In the genomic region with DNA sequence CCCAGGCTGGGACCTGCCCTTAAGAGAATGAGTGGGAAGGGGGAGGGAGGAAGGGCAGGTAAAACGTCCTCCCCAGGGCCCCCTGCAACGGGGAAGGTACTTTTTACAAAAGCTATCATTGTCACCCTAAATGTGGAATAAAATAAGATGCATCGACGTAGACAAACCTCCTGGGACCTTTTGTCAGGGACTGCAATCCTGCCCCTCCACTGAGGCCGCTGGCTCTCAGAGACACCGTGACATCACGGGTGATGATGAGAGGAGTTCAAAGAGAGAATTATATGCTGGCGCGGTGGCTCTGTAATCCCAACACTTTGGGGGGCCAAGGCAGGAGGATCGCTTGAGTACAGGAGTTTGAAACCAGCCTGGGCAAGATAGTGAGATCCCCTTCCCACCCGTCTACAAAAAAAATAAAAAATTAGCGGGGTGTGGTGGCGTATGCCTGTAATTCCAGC, we compare ENCODE assay signal across 9 cellular contexts. TPM values are rescaled to one million over a fixed set of nuclear protein-coding genes. Genes with fewer than 3 reads are reported as not detected.
DNase-seq lines count a peak whose midpoint lies in the region; ATAC-seq lines count a peak whose summit lies in the region.
"Had no signal": no experiment of that assay in that cellular context is flagged by ENCODE, and none has a peak within 500 bp of the region (broad histone marks: within the 10 kb centered on the region; RNA-seq: fewer than 3 reads in every experiment).

No MANE protein-coding gene starts in this region.

- H3K4me3 ChIP-seq in BLaER1 (peak overlapping the region; percentile 66), HUES48 (ENCODE audit: low read depth, low read length) (peak overlapping the region; percentile 69), aorta (ENCODE audit: low read length in 2 of 2) (no peak overlapping the region)

- H3K4me1 ChIP-seq in BLaER1 (peaks cover 82% of the 10 kb centered on the region), HUES48 (ENCODE audit: control insufficient read depth, insufficient read depth, low read length) (peaks cover 10% of the 10 kb centered on the region), aorta (ENCODE audit: control insufficient read depth in 1 of 2, insufficient read depth in 2 of 2, low read length in 2 of 2) (no peaks in the 10 kb centered on the region)

- intact Hi-C loops in aorta (cut with DNase I), result no loop called here

- H3K9me3 Mint-ChIP-seq in central memory CD8-positive, alpha-beta T cell, result no peaks in the 10 kb centered on the region
- H3K9me3 Mint-ChIP-seq in naive thymus-derived CD8-positive, alpha-beta T cell, result no peaks in the 10 kb centered on the region

- peak overlapping the region; percentile 75 for H3K9ac ChIP-seq in BLaER1
- H3K9ac ChIP-seq in HUES48 (ENCODE audit: low read depth, low read length), result no peak overlapping the region

- peaks cover 11% of the 10 kb centered on the region for H3K4me1 Mint-ChIP-seq in central memory CD8-positive, alpha-beta T cell
- peaks cover 8 to 44% (median 14%) of the 10 kb centered on the region in 4 donors for H3K4me1 Mint-ChIP-seq in naive thymus-derived CD8-positive, alpha-beta T cell

- H3K9me3 ChIP-seq in BLaER1 (no peaks in the 10 kb centered on the region), HUES48 (ENCODE audit: control insufficient read depth, insufficient read depth, low read length) (no peaks in the 10 kb centered on the region), aorta (ENCODE audit: control insufficient read depth, low read length) (no peaks in the 10 kb centered on the region)

- 21 to 25% methylated on average over 13 of the region's 13 CpGs for WGBS in aorta, 2 donors

- H3K4me2 ChIP-seq in BLaER1, result peak overlapping the region; percentile 90

- peaks cover 9% of the 10 kb centered on the region; the same call in 1 of the 2 replicates for H4K20me1 ChIP-seq in BLaER1

- ATAC-seq in central memory CD8-positive, alpha-beta T cell (replicated peaks; ENCODE audit: extremely low read depth, poor library complexity, severe bottlenecking), result no peak
- no peak for ATAC-seq in naive thymus-derived CD8-positive, alpha-beta T cell
- no peak for ATAC-seq in aorta (ENCODE audit: low FRiP score)

- H3K27me3 Mint-ChIP-seq in central memory CD8-positive, alpha-beta T cell, result peaks cover 19% of the 10 kb centered on the region
- H3K27me3 Mint-ChIP-seq in naive thymus-derived CD8-positive, alpha-beta T cell, result peaks cover 3 to 24% (median 11%) of the 10 kb centered on the region in 5 donors

- no peaks in the 10 kb centered on the region for H3K36me3 ChIP-seq in BLaER1
- H3K36me3 ChIP-seq in HUES48 (ENCODE audit: control insufficient read depth, insufficient read depth, low read length), result no peaks in the 10 kb centered on the region
- no peaks in the 10 kb centered on the region for H3K36me3 ChIP-seq in aorta (ENCODE audit: control insufficient read depth in 1 of 2, insufficient read depth in 2 of 2, low read length in 1 of 2)

- H3K27me3 ChIP-seq in BLaER1 (no peaks in the 10 kb centered on the region), HUES48 (ENCODE audit: control insufficient read depth, insufficient read depth, low read length) (peaks cover 12% of the 10 kb centered on the region), aorta (ENCODE audit: control insufficient read depth in 1 of 2, insufficient read depth in 2 of 2, low read length in 1 of 2) (no peaks in the 10 kb centered on the region)

- POLR2A ChIA-PET in naive thymus-derived CD8-positive, alpha-beta T cell (lab: Charles Lee), result no interaction called here

- H3K4me3 Mint-ChIP-seq in central memory CD8-positive, alpha-beta T cell, result peak overlapping the region; percentile 84
- H3K4me3 Mint-ChIP-seq in naive thymus-derived CD8-positive, alpha-beta T cell, result peak overlapping the region; percentile 85 to 95 (median 93)

- peaks cover 9% of the 10 kb centered on the region for H3K36me3 Mint-ChIP-seq in central memory CD8-positive, alpha-beta T cell (ENCODE audit: insufficient read depth)
- no peaks in the 10 kb centered on the region for H3K36me3 Mint-ChIP-seq in naive thymus-derived CD8-positive, alpha-beta T cell

- H3K27ac ChIP-seq in BLaER1 (peak overlapping the region; percentile 77), HUES48 (ENCODE audit: low read depth, low read length) (no peak overlapping the region), aorta (ENCODE audit: low read depth in 1 of 2, low read length in 2 of 2) (no peak overlapping the region)

- H3K27ac Mint-ChIP-seq in central memory CD8-positive, alpha-beta T cell (ENCODE audit: low read depth), result peak overlapping the region; percentile 91
- peak overlapping the region in 8 of 10 donors; percentile 25 to 92 (median 80) for H3K27ac Mint-ChIP-seq in naive thymus-derived CD8-positive, alpha-beta T cell

- no peak for DNase-seq in central memory CD8-positive, alpha-beta T cell (ENCODE audit: low spot score in 2 of 2)
- no peak for DNase-seq in naive thymus-derived CD8-positive, alpha-beta T cell
- DNase-seq in retina (no peak), C1 segment of cervical spinal cord (lab: John Stamatoyannopoulos, UW) (no peak), aorta (no peak), NCI-H2196 (lab: John Stamatoyannopoulos, UW; ENCODE audit: unreplicated experiment) (no peak)

RNA-seq across cellular contexts. Expression of gene MYBPC2, which starts 1.8 kb away (rescaled TPM):
- total RNA-seq in naive thymus-derived CD8-positive, alpha-beta T cell, result not detected
- polyA plus RNA-seq in naive thymus-derived CD8-positive, alpha-beta T cell, result not detected
- not detected for total RNA-seq in aorta
- under 1 TPM in 1 of 2 donors, not detected in 1; 0.03 TPM for polyA plus RNA-seq in aorta
- total RNA-seq: pulmonary artery endothelial cell had no signal

RNA-seq across cellular contexts. Expression of gene SPIB, which starts 12.2 kb away (rescaled TPM):
- total RNA-seq in naive thymus-derived CD8-positive, alpha-beta T cell, result 1 to 10 TPM; 4.5 to 5.6 TPM
- under 1 TPM in 2 of 3 donors, not detected in 1; 0.10 to 0.32 TPM for polyA plus RNA-seq in naive thymus-derived CD8-positive, alpha-beta T cell
- total RNA-seq in aorta, result under 1 TPM; 0.48 to 0.62 TPM
- polyA plus RNA-seq in aorta, result 1 to 10 TPM in 1 of 2 donors, under 1 TPM in 1; 0.05 to 5.1 TPM
- total RNA-seq: pulmonary artery endothelial cell had no signal

RNA-seq across cellular contexts. Expression of gene EMC10, which starts 45.4 kb away (rescaled TPM):
- total RNA-seq in naive thymus-derived CD8-positive, alpha-beta T cell, result 10 to 100 TPM; 83.5 to 84.4 TPM
- polyA plus RNA-seq in naive thymus-derived CD8-positive, alpha-beta T cell, result 10 to 100 TPM in 1 of 3 donors, 1 to 10 TPM in 2; 8.3 to 11.2 (median 9.6) TPM
- 10 to 100 TPM; 79.6 to 86.5 TPM for total RNA-seq in aorta
- polyA plus RNA-seq in aorta, result 100 to 1,000 TPM in 1 of 2 donors, 10 to 100 TPM in 1; 65.2 to 111 TPM

RNA-seq across cellular contexts. Expression of gene GARIN5A, which starts 45.7 kb away (rescaled TPM):
- total RNA-seq in naive thymus-derived CD8-positive, alpha-beta T cell, result under 1 TPM in 1 of 2 experiments, not detected in 1; 0.94 TPM
- 1 to 10 TPM in 1 of 3 donors, under 1 TPM in 2; 0.65 to 1.7 (median 0.96) TPM for polyA plus RNA-seq in naive thymus-derived CD8-positive, alpha-beta T cell
- total RNA-seq in aorta, result not detected
- polyA plus RNA-seq in aorta, result not detected
- total RNA-seq: pulmonary artery endothelial cell had no signal

RNA-seq across cellular contexts. Expression of gene POLD1, which starts 46.8 kb away (rescaled TPM):
- total RNA-seq in naive thymus-derived CD8-positive, alpha-beta T cell, result 10 to 100 TPM; 38.4 to 40.8 TPM
- polyA plus RNA-seq in naive thymus-derived CD8-positive, alpha-beta T cell, result 10 to 100 TPM; 26.0 to 34.4 (median 33.8) TPM
- total RNA-seq in aorta, result 10 to 100 TPM; 13.2 to 26.9 TPM
- polyA plus RNA-seq in aorta, result 10 to 100 TPM in 1 of 2 donors, 1 to 10 TPM in 1; 5.4 to 27.7 TPM

Comparison
In these comparisons a context has a peak if more than half of its experiments do, and no peak if none do; other contexts are left out.
1. H3K4me3 ChIP-seq: peak in BLaER1 (single experiment) and HUES48 (single experiment); none in aorta (0 of 2).